In genomic region chr17:48910370-48910769, GRCh38 we compare ENCODE assay signal across 2 cellular contexts.
TF ChIP-seq lines count a peak whose summit lies in the region.

No MANE protein-coding gene starts in this region.

TF ChIP-seq in SK-N-SH, 30 proteins besides CTCF, POLR2A, EP300 and RAD21 (continued from another document):
- TF ChIP-seq, protein P1, sequence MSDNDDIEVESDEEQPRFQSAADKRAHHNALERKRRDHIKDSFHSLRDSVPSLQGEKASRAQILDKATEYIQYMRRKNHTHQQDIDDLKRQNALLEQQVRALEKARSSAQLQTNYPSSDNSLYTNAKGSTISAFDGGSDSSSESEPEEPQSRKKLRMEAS (IDR thresholded peaks at IDR 0.05; ENCODE audit: low read depth), result peak; percentile 20; the same call in 1 of the 2 replicates
- TF ChIP-seq ZBTB33 (IDR thresholded peaks at IDR 0.05; ENCODE audit: borderline replicate concordance, low read depth) (no peak), REST (IDR thresholded peaks at IDR 0.05; ENCODE audit: low read depth, low read length) (no peak)
TF ChIP-seq in SK-N-SH: peak in this region for 2.

TF ChIP-seq in SK-N-SH treated with all-trans-retinoic acid at 6 μM for 48 hours, 23 proteins besides CTCF, POLR2A, EP300 and RAD21 (continued from another document):
- TF ChIP-seq, protein P2, sequence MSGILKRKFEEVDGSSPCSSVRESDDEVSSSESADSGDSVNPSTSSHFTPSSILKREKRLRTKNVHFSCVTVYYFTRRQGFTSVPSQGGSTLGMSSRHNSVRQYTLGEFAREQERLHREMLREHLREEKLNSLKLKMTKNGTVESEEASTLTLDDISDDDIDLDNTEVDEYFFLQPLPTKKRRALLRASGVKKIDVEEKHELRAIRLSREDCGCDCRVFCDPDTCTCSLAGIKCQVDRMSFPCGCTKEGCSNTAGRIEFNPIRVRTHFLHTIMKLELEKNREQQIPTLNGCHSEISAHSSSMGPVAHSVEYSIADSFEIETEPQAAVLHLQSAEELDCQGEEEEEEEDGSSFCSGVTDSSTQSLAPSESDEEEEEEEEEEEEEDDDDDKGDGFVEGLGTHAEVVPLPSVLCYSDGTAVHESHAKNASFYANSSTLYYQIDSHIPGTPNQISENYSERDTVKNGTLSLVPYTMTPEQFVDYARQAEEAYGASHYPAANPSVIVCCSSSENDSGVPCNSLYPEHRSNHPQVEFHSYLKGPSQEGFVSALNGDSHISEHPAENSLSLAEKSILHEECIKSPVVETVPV (CRISPR knock-in tag; IDR thresholded peaks at IDR 0.05), result no peak
- TF ChIP-seq, protein P3, sequence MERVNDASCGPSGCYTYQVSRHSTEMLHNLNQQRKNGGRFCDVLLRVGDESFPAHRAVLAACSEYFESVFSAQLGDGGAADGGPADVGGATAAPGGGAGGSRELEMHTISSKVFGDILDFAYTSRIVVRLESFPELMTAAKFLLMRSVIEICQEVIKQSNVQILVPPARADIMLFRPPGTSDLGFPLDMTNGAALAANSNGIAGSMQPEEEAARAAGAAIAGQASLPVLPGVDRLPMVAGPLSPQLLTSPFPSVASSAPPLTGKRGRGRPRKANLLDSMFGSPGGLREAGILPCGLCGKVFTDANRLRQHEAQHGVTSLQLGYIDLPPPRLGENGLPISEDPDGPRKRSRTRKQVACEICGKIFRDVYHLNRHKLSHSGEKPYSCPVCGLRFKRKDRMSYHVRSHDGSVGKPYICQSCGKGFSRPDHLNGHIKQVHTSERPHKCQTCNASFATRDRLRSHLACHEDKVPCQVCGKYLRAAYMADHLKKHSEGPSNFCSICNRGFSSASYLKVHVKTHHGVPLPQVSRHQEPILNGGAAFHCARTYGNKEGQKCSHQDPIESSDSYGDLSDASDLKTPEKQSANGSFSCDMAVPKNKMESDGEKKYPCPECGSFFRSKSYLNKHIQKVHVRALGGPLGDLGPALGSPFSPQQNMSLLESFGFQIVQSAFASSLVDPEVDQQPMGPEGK (CRISPR knock-in tag; IDR thresholded peaks at IDR 0.05; ENCODE audit: borderline replicate concordance), result no peak
- no peak for TF ChIP-seq CSDC2 (CRISPR knock-in tag; IDR thresholded peaks at IDR 0.05)
TF ChIP-seq in SK-N-SH treated with all-trans-retinoic acid at 6 μM for 48 hours: peak in this region for 0.
